Comparison of ENCODE assay signal across 9 cellular contexts in the genomic region with DNA sequence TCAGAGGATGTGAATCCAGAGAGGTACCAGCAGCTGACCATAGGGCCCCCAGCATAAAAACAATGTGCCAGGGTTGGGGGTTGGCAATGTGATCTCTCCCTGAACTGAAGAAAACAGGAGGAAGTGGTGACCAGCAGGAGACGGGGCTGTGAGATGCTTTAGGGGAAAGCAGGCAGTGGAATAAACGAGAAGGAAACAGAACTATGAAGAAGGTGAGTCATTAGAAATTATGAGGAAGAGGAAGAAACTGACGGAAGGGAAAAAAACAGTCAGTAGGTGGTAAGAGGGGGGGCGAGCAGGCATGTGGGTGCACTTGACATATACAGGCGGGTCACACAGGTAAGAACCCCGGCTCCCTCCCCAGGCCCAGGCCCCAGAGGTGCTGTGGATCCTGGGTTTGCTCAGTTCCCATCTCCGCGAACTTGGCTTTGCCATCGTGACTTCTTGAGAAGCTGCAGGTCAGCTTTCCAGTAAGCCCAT. TPM values are rescaled to one million over a fixed set of nuclear protein-coding genes. Genes with fewer than 3 reads are reported as not detected.
A peak's percentile ranks its signal among the peaks of the same experiment; 100 is the strongest.
DNase-seq lines count a peak whose midpoint lies in the region; ATAC-seq and TF ChIP-seq lines count a peak whose summit lies in the region.
"Had no signal": no experiment of that assay in that cellular context is flagged by ENCODE, and none has a peak within 500 bp of the region (broad histone marks: within the 10 kb centered on the region; RNA-seq: fewer than 3 reads in every experiment).

No MANE protein-coding gene starts in this region.

- H3K36me3 Mint-ChIP-seq in activated naive CD4-positive, alpha-beta T cell treated with anti-CD3 and anti-CD28 coated beads, Interleukin-2, amount 50 U/mL, for 24 hours: peaks cover 3% of the 10 kb centered on the region
- H3K36me3 Mint-ChIP-seq in stimulated activated naive CD8-positive, alpha-beta T cell treated with anti-CD3 and anti-CD28 coated beads, Interleukin-15, Interleukin-2, amounts not matched to agents 100 ng/mL and 50 ng/mL, for 24 hours (ENCODE audit: low read depth): peaks cover 22% of the 10 kb centered on the region

- no peaks in the 10 kb centered on the region for H3K27me3 Mint-ChIP-seq in activated naive CD4-positive, alpha-beta T cell treated with anti-CD3 and anti-CD28 coated beads, Interleukin-2, amount 50 U/mL, for 24 hours
- peaks cover 7% of the 10 kb centered on the region for H3K27me3 Mint-ChIP-seq in stimulated activated naive CD8-positive, alpha-beta T cell treated with anti-CD3 and anti-CD28 coated beads, Interleukin-15, Interleukin-2, amounts not matched to agents 100 ng/mL and 50 ng/mL, for 24 hours

- DNase-seq in Peyer's patch (no peak), right lobe of liver (peak; percentile 35 to 64 (median 45)), D341Med (ENCODE audit: low spot score) (no peak), LoVo (ENCODE audit: low spot score) (no peak)

- H3K4me1 ChIP-seq in Peyer's patch (peaks cover 0 to 7% (median 0%) of the 10 kb centered on the region in 4 donors), right lobe of liver (peaks cover 0 to 4% (median 0%) of the 10 kb centered on the region in 4 donors)

- H3K27ac ChIP-seq in Peyer's patch (peak overlapping the region in 3 of 4 donors; percentile 44 to 68 (median 58)), right lobe of liver (peak overlapping the region in 2 of 3 donors; percentile 1 to 55)

- ATAC-seq in right lobe of liver (peak; percentile 20 to 47 (median 33)), HG03108 (IDR thresholded peaks at IDR 0.05; ENCODE audit: unreplicated experiment) (no peak), GM21723 (IDR thresholded peaks at IDR 0.05; ENCODE audit: unreplicated experiment) (no peak)

- intact Hi-C loops in right lobe of liver (cut with DNase I): no loop called here

- H3K4me3 Mint-ChIP-seq in activated naive CD4-positive, alpha-beta T cell treated with anti-CD3 and anti-CD28 coated beads, Interleukin-2, amount 50 U/mL, for 24 hours: peak overlapping the region; percentile 1
- H3K4me3 Mint-ChIP-seq in stimulated activated naive CD8-positive, alpha-beta T cell treated with anti-CD3 and anti-CD28 coated beads, Interleukin-15, Interleukin-2, amounts not matched to agents 100 ng/mL and 50 ng/mL, for 24 hours: peak overlapping the region; percentile 19
- H3K4me3 Mint-ChIP-seq: neural crest cell had no signal

- no peaks in the 10 kb centered on the region for H3K9me3 Mint-ChIP-seq in activated naive CD4-positive, alpha-beta T cell treated with anti-CD3 and anti-CD28 coated beads, Interleukin-2, amount 50 U/mL, for 24 hours
- H3K9me3 Mint-ChIP-seq in stimulated activated naive CD8-positive, alpha-beta T cell treated with anti-CD3 and anti-CD28 coated beads, Interleukin-15, Interleukin-2, amounts not matched to agents 100 ng/mL and 50 ng/mL, for 24 hours: peaks cover 10% of the 10 kb centered on the region
- H3K9me3 Mint-ChIP-seq: neural crest cell had no signal

- no peak overlapping the region for H3K4me3 ChIP-seq in Peyer's patch
- no peak overlapping the region for H3K4me3 ChIP-seq in right lobe of liver

- H3K36me3 ChIP-seq in Peyer's patch: no peaks in the 10 kb centered on the region
- H3K36me3 ChIP-seq in right lobe of liver: no peaks in the 10 kb centered on the region

- TF ChIP-seq POLR2A in Peyer's patch (IDR thresholded peaks at IDR 0.05) (no peak), right lobe of liver (IDR thresholded peaks at IDR 0.05) (no peak)

- no peak for TF ChIP-seq CTCF in Peyer's patch (IDR thresholded peaks at IDR 0.05)
- no peak for TF ChIP-seq CTCF in right lobe of liver (IDR thresholded peaks at IDR 0.05)

- 50% methylated on average over 5 of the region's 9 CpGs for WGBS in right lobe of liver (ENCODE audit: insufficient coverage, low coverage, low lambda C conversion rate, missing lambda C conversion rate)

- no peaks in the 10 kb centered on the region for H3K9me3 ChIP-seq in Peyer's patch
- no peaks in the 10 kb centered on the region for H3K9me3 ChIP-seq in right lobe of liver

- H3K4me1 Mint-ChIP-seq in activated naive CD4-positive, alpha-beta T cell treated with anti-CD3 and anti-CD28 coated beads, Interleukin-2, amount 50 U/mL, for 24 hours: peaks cover 64% of the 10 kb centered on the region
- peaks cover 77% of the 10 kb centered on the region for H3K4me1 Mint-ChIP-seq in stimulated activated naive CD8-positive, alpha-beta T cell treated with anti-CD3 and anti-CD28 coated beads, Interleukin-15, Interleukin-2, amounts not matched to agents 100 ng/mL and 50 ng/mL, for 24 hours (ENCODE audit: low read depth)

- H3K27ac Mint-ChIP-seq in activated naive CD4-positive, alpha-beta T cell treated with anti-CD3 and anti-CD28 coated beads, Interleukin-2, amount 50 U/mL, for 24 hours: peak overlapping the region; percentile 85
- peak overlapping the region; percentile 88 for H3K27ac Mint-ChIP-seq in stimulated activated naive CD8-positive, alpha-beta T cell treated with anti-CD3 and anti-CD28 coated beads, Interleukin-15, Interleukin-2, amounts not matched to agents 100 ng/mL and 50 ng/mL, for 24 hours

- no peaks in the 10 kb centered on the region for H3K27me3 ChIP-seq in Peyer's patch
- H3K27me3 ChIP-seq in right lobe of liver: no peaks in the 10 kb centered on the region

RNA-seq across cellular contexts. Expression of gene B3GNT5, which starts 42.2 kb away (rescaled TPM):
- total RNA-seq in Peyer's patch: 10 to 100 TPM; 15.7 to 66.2 (median 42.2) TPM
- total RNA-seq in right lobe of liver: 10 to 100 TPM in 2 of 6 experiments, 1 to 10 TPM in 2, under 1 TPM in 2; 0.27 to 12.5 (median 5.5) TPM

RNA-seq across cellular contexts. Expression of gene LAMP3, which starts 48.4 kb away (rescaled TPM):
- total RNA-seq in Peyer's patch (1 to 10 TPM in 2 of 4 donors, under 1 TPM in 1, not detected in 1; 0.27 to 6.0 (median 2.5) TPM), right lobe of liver (under 1 TPM in 4 of 6 experiments, not detected in 2; 0.13 to 0.56 (median 0.37) TPM)

Comparison
In these comparisons a context has a peak if more than half of its experiments do, and no peak if none do; other contexts are left out.
1. DNase-seq: peak in right lobe of liver (3 of 3); none in Peyer's patch (0 of 3), D341Med (single experiment) and LoVo (single experiment).
2. ATAC-seq: peak in right lobe of liver (4 of 4); none in HG03108 (single experiment) and GM21723 (single experiment).